23 cellular contexts compared by ENCODE assay signal in genomic region chr11:109308551-109308950, GRCh38.
"Had no signal": no experiment of that assay in that cellular context is flagged by ENCODE, and none has a peak within 500 bp of the region (broad histone marks: within the 10 kb centered on the region; RNA-seq: fewer than 3 reads in every experiment).

No MANE protein-coding gene starts in this region.

- DNase-seq: effector memory CD8-positive, alpha-beta T cell; gastrocnemius medialis; heart right ventricle; hypothalamus; islet precursor cell; left lung; lower lobe of right lung; midbrain; naive B cell; nephron progenitor cell; right lobe of liver; stimulated activated CD4-positive, alpha-beta T cell treated with anti-CD3 and anti-CD28 coated beads, Interleukin-2, amount 100 ng/mL, for 24 hours; stimulated activated CD4-positive, alpha-beta T cell treated with anti-CD3 and anti-CD28 coated beads, Interleukin-4, amount 100 ng/mL, for 4 hours; stimulated activated naive B cell treated with anti-CD40 and anti-IgM and Interleukin-4, amounts not matched to agents 10 μg/mL and 1 μg/mL and 100 μg/mL, for 72 hours; stimulated activated naive CD8-positive, alpha-beta T cell treated with anti-CD3 and anti-CD28 coated beads, Interleukin-15, amount 100 ng/mL, for 72 hours; testis; upper lobe of right lung had no signal

- H2AFZ ChIP-seq: parathyroid adenoma had no signal

- H3K9me3 ChIP-seq: esophagus muscularis mucosa, gastrocnemius medialis, heart right ventricle, left lung, lower lobe of right lung, prostate gland, right lobe of liver, testis, tibial nerve, upper lobe of right lung, vagina had no signal

- H3K79me2 ChIP-seq: parathyroid adenoma had no signal

- H3K27me3 ChIP-seq: esophagus muscularis mucosa, gastrocnemius medialis, heart right ventricle, left lung, right lobe of liver, testis, tibial nerve, upper lobe of right lung, vagina had no signal

- H3K4me1 ChIP-seq: esophagus muscularis mucosa, heart right ventricle, lower lobe of right lung, parathyroid adenoma, prostate gland, right lobe of liver, testis, tibial nerve, upper lobe of right lung, vagina had no signal

- H3K27ac ChIP-seq: epithelial cell of prostate, esophagus muscularis mucosa, gastrocnemius medialis, heart right ventricle, left lung, lower lobe of right lung, parathyroid adenoma, prostate gland, right lobe of liver, testis, tibial nerve, upper lobe of right lung, vagina had no signal

- H3K36me3 ChIP-seq: esophagus muscularis mucosa, gastrocnemius medialis, heart right ventricle, left lung, lower lobe of right lung, prostate gland, right lobe of liver, tibial nerve, upper lobe of right lung, vagina had no signal

- H3K4me3 ChIP-seq: esophagus muscularis mucosa, gastrocnemius medialis, heart right ventricle, left lung, lower lobe of right lung, prostate gland, right lobe of liver, testis, tibial nerve, upper lobe of right lung, vagina had no signal
